8 cellular contexts compared by ENCODE assay signal in genomic region chr21:46667735-46668380, GRCh38. TPM values are rescaled to one million over a fixed set of nuclear protein-coding genes. Genes with fewer than 3 reads are reported as not detected.
A peak's percentile ranks its signal among the peaks of the same experiment; 100 is the strongest.
DNase-seq lines count a peak whose midpoint lies in the region; ATAC-seq and TF ChIP-seq lines count a peak whose summit lies in the region.

No MANE protein-coding gene starts in this region.

- H3K9ac ChIP-seq in parathyroid adenoma = no peak overlapping the region

- H3K4me1 ChIP-seq in parathyroid adenoma = no peaks in the 10 kb centered on the region

- no peaks in the 10 kb centered on the region for H3K79me2 ChIP-seq in parathyroid adenoma

- no peaks in the 10 kb centered on the region for H3K27me3 ChIP-seq in parathyroid adenoma (ENCODE audit: control insufficient read depth, insufficient read depth, low read length)

- H3K27ac ChIP-seq in parathyroid adenoma = no peak overlapping the region

- no peak overlapping the region for H2AFZ ChIP-seq in parathyroid adenoma

- CTCF ChIA-PET in WTC11 (lab: Charles Lee) = interaction anchor here (0.8 kb wide), 1 partner anchor 343 kb away, joined by 3 read pairs; no protein-coding TSS in a partner anchor

- no peaks in the 10 kb centered on the region for H3K9me3 Mint-ChIP-seq in WTC11

- H3K36me3 Mint-ChIP-seq in WTC11 = peaks cover 3% of the 10 kb centered on the region; the same call in 1 of the 2 replicates

- H3K4me1 Mint-ChIP-seq in WTC11 = peaks cover 16% of the 10 kb centered on the region

- H3K4me3 ChIP-seq in Jurkat, Clone E6-1 (ENCODE audit: low read length) = peak overlapping the region; percentile 28; the same call in 1 of the 2 replicates
- H3K4me3 ChIP-seq in fibroblast of the aortic adventitia (ENCODE audit: low read depth, low read length) (peak overlapping the region; percentile 62), parathyroid adenoma (ENCODE audit: low read depth, low read length) (peak overlapping the region; percentile 34)

- H3K36me3 ChIP-seq in parathyroid adenoma (ENCODE audit: control insufficient read depth, insufficient read depth, low read length) = no peaks in the 10 kb centered on the region

- POLR2A ChIA-PET in WTC11 (lab: Charles Lee) = interaction anchor here (0.5 to 0.9 kb wide), 2 partner anchors 33 to 197 kb away, joined by 3 to 6 read pairs; partner anchors contain the start of gene PRMT2

- TF ChIP-seq CTCF in WTC11 (IDR thresholded peaks at IDR 0.05) = no peak
- no peak for TF ChIP-seq CTCF in fibroblast of the aortic adventitia (IDR thresholded peaks at IDR 0.05; ENCODE audit: insufficient read depth, low read length)
- TF ChIP-seq CTCF in parathyroid adenoma (IDR thresholded peaks at IDR 0.05) = no peak

- H3K4me3 Mint-ChIP-seq in WTC11 = peak overlapping the region; percentile 81

- ATAC-seq in WTC11 (peak; percentile 86), HG03139 (IDR thresholded peaks at IDR 0.05; ENCODE audit: unreplicated experiment) (no peak), GM21786 (IDR thresholded peaks at IDR 0.05; ENCODE audit: unreplicated experiment) (no peak)

- H3K27ac Mint-ChIP-seq in WTC11 = no peak overlapping the region

- peak; percentile 34 for DNase-seq in EH (ENCODE audit: low read depth)
- DNase-seq in Jurkat, Clone E6-1 (ENCODE audit: low read depth, low spot score) = no peak
- DNase-seq in WTC11 (ENCODE audit: low spot score) = peak; percentile 57
- DNase-seq in fibroblast of the aortic adventitia (ENCODE audit: low read depth) = peak; percentile 31
- DNase-seq in ureter (ENCODE audit: low spot score) = no peak

- H3K9me3 ChIP-seq in parathyroid adenoma (ENCODE audit: control insufficient read depth, low read length) = no peaks in the 10 kb centered on the region

- peaks cover 35% of the 10 kb centered on the region for H3K27me3 Mint-ChIP-seq in WTC11 (ENCODE audit: low read depth)

- peak overlapping the region; percentile 62 for H3K4me2 ChIP-seq in parathyroid adenoma (ENCODE audit: low read length)

TF ChIP-seq in WTC11, 78 proteins besides CTCF, POLR2A, EP300 and RAD21 (continues in another document):
- TF ChIP-seq, protein P1, sequence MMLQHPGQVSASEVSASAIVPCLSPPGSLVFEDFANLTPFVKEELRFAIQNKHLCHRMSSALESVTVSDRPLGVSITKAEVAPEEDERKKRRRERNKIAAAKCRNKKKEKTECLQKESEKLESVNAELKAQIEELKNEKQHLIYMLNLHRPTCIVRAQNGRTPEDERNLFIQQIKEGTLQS (CRISPR knock-in tag; conservative IDR thresholded peaks at IDR 0.05) = no peak
- TF ChIP-seq, protein P2, sequence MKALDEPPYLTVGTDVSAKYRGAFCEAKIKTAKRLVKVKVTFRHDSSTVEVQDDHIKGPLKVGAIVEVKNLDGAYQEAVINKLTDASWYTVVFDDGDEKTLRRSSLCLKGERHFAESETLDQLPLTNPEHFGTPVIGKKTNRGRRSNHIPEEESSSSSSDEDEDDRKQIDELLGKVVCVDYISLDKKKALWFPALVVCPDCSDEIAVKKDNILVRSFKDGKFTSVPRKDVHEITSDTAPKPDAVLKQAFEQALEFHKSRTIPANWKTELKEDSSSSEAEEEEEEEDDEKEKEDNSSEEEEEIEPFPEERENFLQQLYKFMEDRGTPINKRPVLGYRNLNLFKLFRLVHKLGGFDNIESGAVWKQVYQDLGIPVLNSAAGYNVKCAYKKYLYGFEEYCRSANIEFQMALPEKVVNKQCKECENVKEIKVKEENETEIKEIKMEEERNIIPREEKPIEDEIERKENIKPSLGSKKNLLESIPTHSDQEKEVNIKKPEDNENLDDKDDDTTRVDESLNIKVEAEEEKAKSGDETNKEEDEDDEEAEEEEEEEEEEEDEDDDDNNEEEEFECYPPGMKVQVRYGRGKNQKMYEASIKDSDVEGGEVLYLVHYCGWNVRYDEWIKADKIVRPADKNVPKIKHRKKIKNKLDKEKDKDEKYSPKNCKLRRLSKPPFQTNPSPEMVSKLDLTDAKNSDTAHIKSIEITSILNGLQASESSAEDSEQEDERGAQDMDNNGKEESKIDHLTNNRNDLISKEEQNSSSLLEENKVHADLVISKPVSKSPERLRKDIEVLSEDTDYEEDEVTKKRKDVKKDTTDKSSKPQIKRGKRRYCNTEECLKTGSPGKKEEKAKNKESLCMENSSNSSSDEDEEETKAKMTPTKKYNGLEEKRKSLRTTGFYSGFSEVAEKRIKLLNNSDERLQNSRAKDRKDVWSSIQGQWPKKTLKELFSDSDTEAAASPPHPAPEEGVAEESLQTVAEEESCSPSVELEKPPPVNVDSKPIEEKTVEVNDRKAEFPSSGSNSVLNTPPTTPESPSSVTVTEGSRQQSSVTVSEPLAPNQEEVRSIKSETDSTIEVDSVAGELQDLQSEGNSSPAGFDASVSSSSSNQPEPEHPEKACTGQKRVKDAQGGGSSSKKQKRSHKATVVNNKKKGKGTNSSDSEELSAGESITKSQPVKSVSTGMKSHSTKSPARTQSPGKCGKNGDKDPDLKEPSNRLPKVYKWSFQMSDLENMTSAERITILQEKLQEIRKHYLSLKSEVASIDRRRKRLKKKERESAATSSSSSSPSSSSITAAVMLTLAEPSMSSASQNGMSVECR (CRISPR knock-in tag; IDR thresholded peaks at IDR 0.05; ENCODE audit: borderline replicate concordance) = peak; percentile 59; the same call in 1 of the 2 replicates
- TF ChIP-seq MXD4 (CRISPR knock-in tag; IDR thresholded peaks at IDR 0.05; ENCODE audit: borderline replicate concordance) = no peak
- TF ChIP-seq TCF7 (CRISPR knock-in tag; IDR thresholded peaks at IDR 0.05; ENCODE audit: low read depth) = no peak
- no peak; the same call in 1 of the 2 replicates for TF ChIP-seq TEAD1 (CRISPR knock-in tag; IDR thresholded peaks at IDR 0.05)
- 0 out of 2 replicates have a peak, but pooled peaks have one; percentile 66 for TF ChIP-seq ZNF219 (CRISPR knock-in tag; IDR thresholded peaks at IDR 0.05; ENCODE audit: borderline replicate concordance)
- TF ChIP-seq, protein P3, sequence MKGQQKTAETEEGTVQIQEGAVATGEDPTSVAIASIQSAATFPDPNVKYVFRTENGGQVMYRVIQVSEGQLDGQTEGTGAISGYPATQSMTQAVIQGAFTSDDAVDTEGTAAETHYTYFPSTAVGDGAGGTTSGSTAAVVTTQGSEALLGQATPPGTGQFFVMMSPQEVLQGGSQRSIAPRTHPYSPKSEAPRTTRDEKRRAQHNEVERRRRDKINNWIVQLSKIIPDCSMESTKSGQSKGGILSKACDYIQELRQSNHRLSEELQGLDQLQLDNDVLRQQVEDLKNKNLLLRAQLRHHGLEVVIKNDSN (CRISPR knock-in tag; IDR thresholded peaks at IDR 0.05) = peak; percentile 56; the same call in 1 of the 2 replicates
- TF ChIP-seq FOXJ3 (CRISPR knock-in tag; IDR thresholded peaks at IDR 0.05; ENCODE audit: borderline replicate concordance) = no peak
- no peak for TF ChIP-seq RELA (CRISPR knock-in tag; IDR thresholded peaks at IDR 0.05; ENCODE audit: borderline replicate concordance)
- TF ChIP-seq TP53 (CRISPR knock-in tag; IDR thresholded peaks at IDR 0.05) = peak; percentile 69; the same call in 1 of the 2 replicates
- peak; percentile 50 for TF ChIP-seq SP1 (CRISPR knock-in tag; conservative IDR thresholded peaks at IDR 0.05)
- TF ChIP-seq ZBTB43 (CRISPR knock-in tag; IDR thresholded peaks at IDR 0.05) = no peak
- TF ChIP-seq MYBL2 (CRISPR knock-in tag; IDR thresholded peaks at IDR 0.05) = peak; percentile 66; the same call in 1 of the 2 replicates
- TF ChIP-seq ELF4 (CRISPR knock-in tag; IDR thresholded peaks at IDR 0.05; ENCODE audit: low read depth) = no peak
- TF ChIP-seq CDX4 (CRISPR knock-in tag; IDR thresholded peaks at IDR 0.05; ENCODE audit: borderline replicate concordance) = no peak
- 0 out of 2 replicates have a peak, but pooled peaks have one; percentile 8 for TF ChIP-seq ATF1 (CRISPR knock-in tag; IDR thresholded peaks at IDR 0.05)
- TF ChIP-seq ZNF423 (CRISPR knock-in tag; IDR thresholded peaks at IDR 0.05) = 0 out of 2 replicates have a peak, but pooled peaks have one; percentile 2

RNA-seq across cellular contexts. Expression of gene PRMT2, which starts 32.4 kb away (rescaled TPM):
- polyA plus RNA-seq in Jurkat, Clone E6-1 (2012; ENCODE audit: insufficient read depth, insufficient read length) = 100 TPM
- total RNA-seq in WTC11 (2021) (53.7 to 57.9 TPM (median 56.6 TPM) in 3 replicates), fibroblast of the aortic adventitia (ENCODE audit: low replicate concordance) (96.6 and 338 TPM in 2 replicates), ureter (78.1 TPM)

Comparison
In these comparisons a context has a peak if more than half of its experiments do, and no peak if none do; other contexts are left out.
1. DNase-seq: peak in EH (single experiment), WTC11 (single experiment) and fibroblast of the aortic adventitia (single experiment); none in Jurkat, Clone E6-1 (single experiment) and ureter (single experiment).
2. Peak in every context shown above with its lines, with median percentiles within 50 percentile points of each other: H3K4me3 ChIP-seq.